In genomic region chr7:74544706-74545469, GRCh38 we compare ENCODE assay signal across 9 cellular contexts.
A peak's percentile ranks its signal among the peaks of the same experiment; 100 is the strongest.
DNase-seq lines count a peak whose midpoint lies in the region; ATAC-seq, FAIRE-seq and TF ChIP-seq lines count a peak whose summit lies in the region.
"Had no signal": no experiment of that assay in that cellular context is flagged by ENCODE, and none has a peak within 500 bp of the region (broad histone marks: within the 10 kb centered on the region; RNA-seq: fewer than 3 reads in every experiment).

No MANE protein-coding gene starts in this region.

- FAIRE-seq in GM18507 (lab: Jason Lieb, UNC) = peak; percentile 15

- no peak overlapping the region for H3K4me3 ChIP-seq in AG09309 (ENCODE audit: control insufficient read depth, low read depth, low read length)
- H3K4me3 ChIP-seq in brain microvascular endothelial cell (ENCODE audit: low read depth, low read length) = no peak overlapping the region
- H3K4me3 ChIP-seq: lung had no signal

- peaks cover 7% of the 10 kb centered on the region for H3K36me3 ChIP-seq in brain microvascular endothelial cell (replicated peaks)

- no peak overlapping the region for H3K27ac ChIP-seq in brain microvascular endothelial cell

- DNase-seq in AG09309 (ENCODE audit: low read depth) (no peak), GM18507 (ENCODE audit: extremely low spot score, insufficient read length, low read depth) (peak; percentile 30), NOMO-1 treated with dmso at 0.1 percent for 144 hours (lab: John Stamatoyannopoulos, UW; ENCODE audit: unreplicated experiment) (peak; percentile 78), brain microvascular endothelial cell (peak; percentile 52), medulla oblongata (ENCODE audit: extremely low spot score) (peak; percentile 8), NCI-H2107 (lab: John Stamatoyannopoulos, UW) (no peak)

- H3K27me3 ChIP-seq in brain microvascular endothelial cell (replicated peaks) = no peaks in the 10 kb centered on the region

- TF ChIP-seq CTCF in AG09309 (IDR thresholded peaks at IDR 0.05; ENCODE audit: control insufficient read depth, insufficient read depth, low read depth, low read length, missing control alignments) (peak; percentile 56), brain microvascular endothelial cell (IDR thresholded peaks at IDR 0.05; ENCODE audit: low read depth, low read length, missing control alignments) (peak; percentile 75)

- in situ Hi-C loops in brain microvascular endothelial cell (cut with HindIII; ENCODE audit: low pct_ligation_motif_present, low sequenced_read_pairs) = no loop called here

- ATAC-seq in HG02840 (IDR thresholded peaks at IDR 0.05; ENCODE audit: low FRiP score, unreplicated experiment) (no peak), GM21515 (IDR thresholded peaks at IDR 0.05; ENCODE audit: unreplicated experiment) (no peak)

Comparison
In these comparisons a context has a peak if more than half of its experiments do, and no peak if none do; other contexts are left out.
1. DNase-seq: peak in GM18507 (single experiment), NOMO-1 treated with dmso at 0.1 percent for 144 hours (single experiment), brain microvascular endothelial cell (single experiment) and medulla oblongata (single experiment); none in AG09309 (single experiment) and NCI-H2107 (single experiment).